In genomic region chr13:19863323-19864017, GRCh38 we compare ENCODE assay signal across 8 cellular contexts. TPM values are rescaled to one million over a fixed set of nuclear protein-coding genes. Genes with fewer than 3 reads are reported as not detected.
DNase-seq lines count a peak whose midpoint lies in the region; ATAC-seq and TF ChIP-seq lines count a peak whose summit lies in the region.

Gene ZMYM5 (minus strand): TSS chr13:19863649. CDS start chr13:19852180, 11,469 bp downstream.

- 0 out of 2 replicates have a peak, but pooled peaks cover 3% of the 10 kb centered on the region for H3K9me3 ChIP-seq in BLaER1
- H3K9me3 ChIP-seq in left lung = no peaks in the 10 kb centered on the region

- peak within 1 kb of the TSS; percentile 96 for H3K27ac ChIP-seq in BLaER1
- H3K27ac ChIP-seq in left lung = peak within 1 kb of the TSS; percentile 100

- no peaks in the 10 kb centered on the region for H3K9me3 Mint-ChIP-seq in dendritic cell treated with granulocyte-macrophage colony-stimulating factor and Interleukin-4, amounts not matched to agents 40 ng/mL and 50 ng/mL, for 4 days

- H3K4me3 ChIP-seq in BLaER1 = peak within 1 kb of the TSS; percentile 85
- H3K4me3 ChIP-seq in left lung = peak within 1 kb of the TSS; percentile 75 to 95

- H3K36me3 ChIP-seq in BLaER1 = peaks cover 14% of the 10 kb centered on the region
- H3K36me3 ChIP-seq in left lung = peaks cover 0 to 6% of the 10 kb centered on the region in 2 donors

- H3K4me2 ChIP-seq in BLaER1 = peak within 1 kb of the TSS; percentile 92

- H3K4me1 ChIP-seq in BLaER1 (peaks cover 24% of the 10 kb centered on the region), left lung (peaks cover 8 to 33% of the 10 kb centered on the region in 2 donors)

- H3K4me3 Mint-ChIP-seq in dendritic cell treated with granulocyte-macrophage colony-stimulating factor and Interleukin-4, amounts not matched to agents 40 ng/mL and 50 ng/mL, for 4 days = peak within 1 kb of the TSS; percentile 95

- H3K27me3 ChIP-seq in BLaER1 (no peaks in the 10 kb centered on the region), left lung (no peaks in the 10 kb centered on the region)

- peak within 1 kb of the TSS; percentile 99 for H3K27ac Mint-ChIP-seq in dendritic cell treated with granulocyte-macrophage colony-stimulating factor and Interleukin-4, amounts not matched to agents 40 ng/mL and 50 ng/mL, for 4 days

- H3K4me1 Mint-ChIP-seq in dendritic cell treated with granulocyte-macrophage colony-stimulating factor and Interleukin-4, amounts not matched to agents 40 ng/mL and 50 ng/mL, for 4 days (ENCODE audit: low read depth) = peaks cover 27% of the 10 kb centered on the region

- ATAC-seq in GM19328 (IDR thresholded peaks at IDR 0.05; ENCODE audit: unreplicated experiment) (peak; percentile 83), HG03520 (IDR thresholded peaks at IDR 0.05; ENCODE audit: unreplicated experiment) (peak; percentile 83), left lung (peak; percentile 94)

- DNase-seq in NCI-H748 (lab: John Stamatoyannopoulos, UW; ENCODE audit: unreplicated experiment) = peak; percentile 100
- peak; percentile 91 for DNase-seq in activated CD4-positive, alpha-beta T cell treated with anti-CD3 and anti-CD28 coated beads, Interleukin-2, amount 50 U/mL, for 1 hour
- DNase-seq in left lung = peak; percentile 99 to 100
- peak; percentile 91 to 93 for DNase-seq in stimulated activated CD4-positive, alpha-beta T cell treated with anti-CD3 and anti-CD28 coated beads, Interleukin-2, amount 100 ng/mL, for 48 hours

- TF ChIP-seq CTCF in left lung (IDR thresholded peaks at IDR 0.05) = peak in 1 of 2 donors; percentile 43

- intact Hi-C loops in dendritic cell treated with granulocyte-macrophage colony-stimulating factor and Interleukin-4, amounts not matched to agents 40 ng/mL and 50 ng/mL, for 4 days (cut with micrococcal nuclease) = loop anchor here (2.0 to 5.0 kb wide), 3 partner anchors 81 to 231 kb away; partner anchors contain the start of genes MPHOSPH8 and PSPC1
- intact Hi-C loops in left lung (cut with DNase I) = no loop called here

- H3K9ac ChIP-seq in BLaER1 = peak within 1 kb of the TSS; percentile 94

- H3K27me3 Mint-ChIP-seq in dendritic cell treated with granulocyte-macrophage colony-stimulating factor and Interleukin-4, amounts not matched to agents 40 ng/mL and 50 ng/mL, for 4 days = no peaks in the 10 kb centered on the region

- peaks cover 56% of the 10 kb centered on the region for H3K36me3 Mint-ChIP-seq in dendritic cell treated with granulocyte-macrophage colony-stimulating factor and Interleukin-4, amounts not matched to agents 40 ng/mL and 50 ng/mL, for 4 days (ENCODE audit: low read depth)

- peaks cover 24% of the 10 kb centered on the region for H4K20me1 ChIP-seq in BLaER1

RNA-seq across cellular contexts. Expression of gene ZMYM5, which starts in this region (rescaled TPM):
- 10 to 100 TPM; 10.1 to 12.1 TPM for total RNA-seq in left lung

Comparison
In these comparisons a context has a peak if more than half of its experiments do, and no peak if none do; other contexts are left out.
1. Peak in every context shown above with its lines: DNase-seq, ATAC-seq, H3K4me3 ChIP-seq and H3K27ac ChIP-seq.